In the genomic region with DNA sequence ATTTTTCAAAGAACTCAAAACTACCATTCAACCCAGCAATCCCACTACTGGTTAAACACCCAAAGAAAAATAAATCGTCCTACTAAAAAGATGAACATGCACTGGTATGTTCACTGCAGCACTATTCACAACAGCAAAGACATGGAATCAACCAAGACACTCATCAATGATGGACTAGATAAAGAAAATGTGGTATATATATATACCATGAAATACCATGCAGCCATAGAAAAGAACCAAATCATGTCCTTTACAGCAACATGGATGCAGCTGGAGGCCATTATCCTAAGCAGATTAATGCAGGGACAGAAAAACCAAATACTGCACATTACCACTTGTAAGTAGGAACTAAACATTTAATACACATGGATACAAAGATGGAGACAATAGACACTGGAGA, we compare ENCODE assay signal across 32 cellular contexts. TPM values are rescaled to one million over a fixed set of nuclear protein-coding genes. Genes with fewer than 3 reads are reported as not detected.
DNase-seq lines count a peak whose midpoint lies in the region; ATAC-seq, FAIRE-seq and TF ChIP-seq lines count a peak whose summit lies in the region.
"Had no signal": no experiment of that assay in that cellular context is flagged by ENCODE, and none has a peak within 500 bp of the region (broad histone marks: within the 10 kb centered on the region; RNA-seq: fewer than 3 reads in every experiment).

No MANE protein-coding gene starts in this region.

- no peaks in the 10 kb centered on the region for H3K27me3 ChIP-seq in right lobe of liver
- H3K27me3 ChIP-seq: BE2C; BLaER1; BLaER1 treated with 17β-estradiol and CSF1 and Interleukin-3, amounts not matched to agents 10 nM and 100 nM had no signal

- H3K9me3 ChIP-seq in HEK293 (ENCODE audit: control insufficient read depth, insufficient read depth, low read depth, low read length) (no peaks in the 10 kb centered on the region), right lobe of liver (no peaks in the 10 kb centered on the region)
- H3K9me3 ChIP-seq: A549; BE2C; BLaER1; BLaER1 treated with 17β-estradiol and CSF1 and Interleukin-3, amounts not matched to agents 10 nM and 100 nM; Caco-2 had no signal

- DNase-seq in neural crest cell (ENCODE audit: low read depth, low spot score) (no peak), right lobe of liver (no peak), D721Med (ENCODE audit: insufficient read length, low spot score) (no peak)
- DNase-seq: 8988T; ACHN; AML-193; BE2C; C1 segment of cervical spinal cord; Caco-2; Calu3; CD4-positive, alpha-beta memory T cell; CD4-positive, alpha-beta T cell; CD4-positive, CD25-positive, alpha-beta regulatory T cell; CD8-positive, alpha-beta memory T cell; CD8-positive, alpha-beta T cell; COR-L47; DMS 273 treated with DMSO at 0.1 percent for 48 hours; DMS153; DMS53; DMS79; DMS79 treated with DMSO at 0.1 percent for 48 hours; DND-41; EL had no signal

- no peak overlapping the region for H3K27ac Mint-ChIP-seq in neural crest cell (ENCODE audit: unreplicated experiment)
- H3K27ac Mint-ChIP-seq: B cell; CD14-positive monocyte; CD4-positive, alpha-beta T cell; CD8-positive, alpha-beta T cell had no signal

- no peak for TF ChIP-seq POLR2A in right lobe of liver (IDR thresholded peaks at IDR 0.05)

- H3K27ac ChIP-seq in HEK293 (ENCODE audit: extremely low read depth, low read depth, low read length) (no peak overlapping the region), right lobe of liver (no peak overlapping the region)
- H3K27ac ChIP-seq: 22Rv1; A549; BLaER1; BLaER1 treated with 17β-estradiol and CSF1 and Interleukin-3, amounts not matched to agents 10 nM and 100 nM; C4-2B had no signal

- H3K4me3 Mint-ChIP-seq in neural crest cell, result peak overlapping the region; percentile 21
- H3K4me3 Mint-ChIP-seq: B cell; CD14-positive monocyte; CD4-positive, alpha-beta memory T cell; CD4-positive, alpha-beta T cell; CD8-positive, alpha-beta T cell had no signal

- 78% methylated on average over 1 of the region's 1 CpG for WGBS in right lobe of liver (ENCODE audit: insufficient coverage, low coverage, low lambda C conversion rate, missing lambda C conversion rate)

- no peaks in the 10 kb centered on the region for H3K9me3 Mint-ChIP-seq in neural crest cell
- H3K9me3 Mint-ChIP-seq: CD4-positive, alpha-beta T cell; CD8-positive, alpha-beta memory T cell; CD8-positive, alpha-beta T cell had no signal

- intact Hi-C loops in right lobe of liver (cut with DNase I), result no loop called here

- no peaks in the 10 kb centered on the region for H3K4me1 ChIP-seq in HEK293 (ENCODE audit: control insufficient read depth, insufficient read depth, low read length)
- peaks cover 0 to 18% (median 0%) of the 10 kb centered on the region in 4 donors for H3K4me1 ChIP-seq in right lobe of liver
- H3K4me1 ChIP-seq: BE2C had no signal

- no peak for FAIRE-seq in D721Med (lab: Jason Lieb, UNC)
- FAIRE-seq: A204.1, A549 had no signal

- H3K36me3 ChIP-seq in HEK293 (ENCODE audit: control insufficient read depth in 2 of 2, insufficient read depth in 1 of 2, low read length in 2 of 2), result no peaks in the 10 kb centered on the region
- no peaks in the 10 kb centered on the region for H3K36me3 ChIP-seq in right lobe of liver
- H3K36me3 ChIP-seq: BE2C; BLaER1; BLaER1 treated with 17β-estradiol and CSF1 and Interleukin-3, amounts not matched to agents 10 nM and 100 nM had no signal

- TF ChIP-seq CTCF in HEK293 (tag by site-specific recombination; IDR thresholded peaks at IDR 0.05) (no peak), neural crest cell (conservative IDR thresholded peaks at IDR 0.05) (no peak), right lobe of liver (IDR thresholded peaks at IDR 0.05) (no peak), D721Med (IDR thresholded peaks at IDR 0.05; ENCODE audit: insufficient read depth, missing control alignments) (no peak)

- H3K27me3 Mint-ChIP-seq in neural crest cell (ENCODE audit: low read depth), result no peaks in the 10 kb centered on the region
- H3K27me3 Mint-ChIP-seq: B cell; CD4-positive, alpha-beta memory T cell; CD4-positive, alpha-beta T cell; CD4-positive, CD25-positive, alpha-beta regulatory T cell had no signal

- ATAC-seq in right lobe of liver, result no peak
- ATAC-seq: A549; CD8-positive, alpha-beta T cell had no signal

- H3K4me3 ChIP-seq in HEK293 (ENCODE audit: low read depth, low read length), result no peak overlapping the region
- H3K4me3 ChIP-seq in right lobe of liver, result no peak overlapping the region
- H3K4me3 ChIP-seq: A549; BLaER1; BLaER1 treated with 17β-estradiol and CSF1 and Interleukin-3, amounts not matched to agents 10 nM and 100 nM had no signal

- H3K36me3 Mint-ChIP-seq in neural crest cell (ENCODE audit: low read depth), result no peaks in the 10 kb centered on the region
- H3K36me3 Mint-ChIP-seq: CD4-positive, CD25-positive, alpha-beta regulatory T cell had no signal

- POLR2A ChIA-PET in HEK293 (lab: Yijun Ruan, JAX), result no interaction called here

- CTCF ChIA-PET in HEK293 (lab: Yijun Ruan, JAX), result no interaction called here

- H3K4me1 Mint-ChIP-seq in neural crest cell, result peaks cover 26% of the 10 kb centered on the region

TF ChIP-seq in HEK293, 187 proteins besides CTCF, POLR2A, EP300 and RAD21:
- peak; percentile 97 for TF ChIP-seq ZNF211 (tag by site-specific recombination; IDR thresholded peaks at IDR 0.05; ENCODE audit: low read depth)
- TF ChIP-seq ZBTB21 (tag by site-specific recombination; IDR thresholded peaks at IDR 0.05), result no peak

RNA-seq across cellular contexts. Expression of gene ANO6, which starts 3.8 kb away (rescaled TPM):
- 32.0 and 34.0 TPM in 2 replicates for total RNA-seq in neural crest cell
- total RNA-seq in right lobe of liver, result 10 to 100 TPM; 41.8 to 78.5 (median 48.9) TPM
